In genomic region chr14:95421741-95422140, GRCh38 we compare ENCODE assay signal across 20 cellular contexts.
"Had no signal": no experiment of that assay in that cellular context is flagged by ENCODE, and none has a peak within 500 bp of the region (broad histone marks: within the 10 kb centered on the region; RNA-seq: fewer than 3 reads in every experiment).

No MANE protein-coding gene starts in this region.

- H2AFZ ChIP-seq: parathyroid adenoma had no signal

- H3K4me3 ChIP-seq: left ventricle myocardium inferior, lung, psoas muscle, right lobe of liver, testis, tibial nerve had no signal

- FAIRE-seq: keratinocyte had no signal

- H3K4me1 ChIP-seq: foreskin keratinocyte, left ventricle myocardium inferior, parathyroid adenoma, psoas muscle had no signal

- ATAC-seq: foreskin keratinocyte; left cardiac atrium; psoas muscle; right lobe of liver; stimulated activated naive B cell treated with anti-CD40 and anti-IgM and Interleukin-4, amounts not matched to agents 10 μg/mL and 1 μg/mL and 100 μg/mL, for 72 hours; stimulated activated naive CD8-positive, alpha-beta T cell treated with anti-CD3 and anti-CD28 coated beads, Interleukin-15, amount 100 ng/mL, for 72 hours had no signal

- H3K9ac ChIP-seq: parathyroid adenoma had no signal

- DNase-seq: erythroblast; immature natural killer cell; left cardiac atrium; left ventricle myocardium inferior; mesendoderm; naive B cell; psoas muscle; retina; right lobe of liver; stimulated activated CD4-positive, alpha-beta T cell treated with anti-CD3 and anti-CD28 coated beads, Interleukin-15, amount 100 ng/mL, for 24 hours; stimulated activated CD4-positive, alpha-beta T cell treated with anti-CD3 and anti-CD28 coated beads, Interleukin-1b, Interleukin-23, amount 100 ng/mL, for 48 hours; stimulated activated CD4-positive, alpha-beta T cell treated with anti-CD3 and anti-CD28 coated beads, Interleukin-4, amount 100 ng/mL, for 24 hours; stimulated activated naive B cell treated with anti-CD40 and anti-IgM and Interleukin-4, amounts not matched to agents 10 μg/mL and 1 μg/mL and 100 μg/mL, for 72 hours; stimulated activated naive CD8-positive, alpha-beta T cell treated with anti-CD3 and anti-CD28 coated beads, Interleukin-15, amount 100 ng/mL, for 72 hours; testis had no signal

- H3K79me2 ChIP-seq: parathyroid adenoma had no signal

- H3K27ac ChIP-seq: foreskin keratinocyte, left ventricle myocardium inferior, parathyroid adenoma, psoas muscle, right lobe of liver, testis, tibial nerve had no signal

- H3K27me3 ChIP-seq: foreskin keratinocyte, right lobe of liver, testis, tibial nerve had no signal

- H3K9me3 ChIP-seq: left ventricle myocardium inferior, psoas muscle, right lobe of liver, testis, tibial nerve had no signal
